8 cellular contexts compared by ENCODE assay signal in genomic region chr1:83583351-83584014, GRCh38.
DNase-seq lines count a peak whose midpoint lies in the region; ATAC-seq and FAIRE-seq lines count a peak whose summit lies in the region.

No MANE protein-coding gene starts in this region.

- ATAC-seq in HG03097 (IDR thresholded peaks at IDR 0.05; ENCODE audit: low FRiP score, unreplicated experiment) = no peak
- no peak for ATAC-seq in GM18519 (IDR thresholded peaks at IDR 0.05; ENCODE audit: low FRiP score, unreplicated experiment)

- FAIRE-seq in small intestine (lab: Jason Lieb, UNC) = no peak

- H3K27me3 ChIP-seq in small intestine (ENCODE audit: control insufficient read depth in 2 of 2, insufficient read depth in 2 of 2, low read length in 2 of 2) = no peaks in the 10 kb centered on the region

- no peak overlapping the region for H3K27ac Mint-ChIP-seq in activated naive CD4-positive, alpha-beta T cell treated with anti-CD3 and anti-CD28 coated beads for 36 hours

- H3K4me3 ChIP-seq in small intestine (ENCODE audit: low read depth in 1 of 2, low read length in 2 of 2) = no peak overlapping the region

- H3K9me3 Mint-ChIP-seq in activated naive CD4-positive, alpha-beta T cell treated with anti-CD3 and anti-CD28 coated beads for 36 hours = peaks cover 6% of the 10 kb centered on the region

- no peaks in the 10 kb centered on the region for H3K36me3 ChIP-seq in small intestine (ENCODE audit: control insufficient read depth in 2 of 2, insufficient read depth in 2 of 2, low read length in 2 of 2)

- intact Hi-C loops in activated naive CD4-positive, alpha-beta T cell treated with anti-CD3 and anti-CD28 coated beads for 36 hours (cut with micrococcal nuclease) = loop anchor here (5.0 kb wide), 1 partner anchor 271 kb away; no protein-coding TSS in a partner anchor

- 38 to 54% (median 38%) methylated on average over 4 of the region's 4 CpGs for WGBS in small intestine, 3 donors

- H3K27me3 Mint-ChIP-seq in activated naive CD4-positive, alpha-beta T cell treated with anti-CD3 and anti-CD28 coated beads for 36 hours (ENCODE audit: low read depth) = no peaks in the 10 kb centered on the region

- CTCF ChIA-PET in activated naive CD4-positive, alpha-beta T cell treated with anti-CD3 and anti-CD28 coated beads for 36 hours (lab: Charles Lee) = interaction anchor here (0.6 kb wide), 1 partner anchor 501 kb away, joined by 3 read pairs; no protein-coding TSS in a partner anchor

- peak; percentile 40 for DNase-seq in NCI-H82 (lab: John Stamatoyannopoulos, UW)
- DNase-seq in NCI-H82 treated with DMSO at 0.1 percent for 48 hours (lab: John Stamatoyannopoulos, UW; ENCODE audit: unreplicated experiment) = no peak
- peak; percentile 63 for DNase-seq in NCI-H510A (lab: John Stamatoyannopoulos, UW)
- DNase-seq in activated naive CD4-positive, alpha-beta T cell treated with anti-CD3 and anti-CD28 coated beads for 36 hours = peak; percentile 57
- peak; percentile 11 for DNase-seq in small intestine
- DNase-seq in DMS114 treated with DMSO at 0.1 percent for 48 hours (lab: John Stamatoyannopoulos, UW; ENCODE audit: unreplicated experiment) = no peak

- no peaks in the 10 kb centered on the region for H3K9me3 ChIP-seq in small intestine (ENCODE audit: control insufficient read depth, low read depth)

- H3K4me1 ChIP-seq in small intestine (ENCODE audit: control insufficient read depth in 2 of 2, insufficient read depth in 1 of 2, low read depth in 1 of 2, low read length in 1 of 2) = no peaks in the 10 kb centered on the region

- peaks cover 2% of the 10 kb centered on the region for H3K36me3 Mint-ChIP-seq in activated naive CD4-positive, alpha-beta T cell treated with anti-CD3 and anti-CD28 coated beads for 36 hours (ENCODE audit: low read depth)

- peaks cover 7% of the 10 kb centered on the region for H3K4me1 Mint-ChIP-seq in activated naive CD4-positive, alpha-beta T cell treated with anti-CD3 and anti-CD28 coated beads for 36 hours (ENCODE audit: low read depth)

- no peak overlapping the region for H3K4me3 Mint-ChIP-seq in activated naive CD4-positive, alpha-beta T cell treated with anti-CD3 and anti-CD28 coated beads for 36 hours

- H3K27ac ChIP-seq in small intestine (ENCODE audit: low read depth in 1 of 2, low read length in 1 of 2) = no peak overlapping the region

Comparison
In these comparisons a context has a peak if more than half of its experiments do, and no peak if none do; other contexts are left out.
1. DNase-seq: peak in NCI-H82 (single experiment), NCI-H510A (single experiment), activated naive CD4-positive, alpha-beta T cell treated with anti-CD3 and anti-CD28 coated beads for 36 hours (single experiment) and small intestine (single experiment); none in NCI-H82 treated with DMSO at 0.1 percent for 48 hours (single experiment) and DMS114 treated with DMSO at 0.1 percent for 48 hours (single experiment).